In the genomic region with DNA sequence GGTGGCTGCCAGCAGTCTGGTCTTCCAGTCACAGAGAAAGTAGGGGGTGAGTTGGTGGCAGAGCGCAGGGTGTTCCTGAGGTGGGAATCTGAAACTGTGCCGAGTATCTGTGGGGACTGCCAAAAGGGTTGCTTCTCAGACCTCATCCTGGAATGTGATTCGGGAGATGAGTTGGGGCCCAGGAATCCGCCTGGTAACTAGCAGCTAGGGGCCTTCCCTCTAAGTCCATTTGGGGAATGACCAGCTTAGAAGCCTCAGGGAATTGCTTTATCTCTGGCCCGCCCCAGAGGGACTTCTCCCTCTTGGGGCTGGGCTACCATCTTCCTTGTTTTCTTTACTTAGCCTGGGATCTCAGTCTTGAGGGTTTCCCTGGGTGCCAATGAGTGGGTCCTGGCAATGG, we compare ENCODE assay signal across 11 cellular contexts. TPM values are rescaled to one million over a fixed set of nuclear protein-coding genes. Genes with fewer than 3 reads are reported as not detected.
DNase-seq lines count a peak whose midpoint lies in the region; ATAC-seq and TF ChIP-seq lines count a peak whose summit lies in the region.
"Had no signal": no experiment of that assay in that cellular context is flagged by ENCODE, and none has a peak within 500 bp of the region (broad histone marks: within the 10 kb centered on the region; RNA-seq: fewer than 3 reads in every experiment).

No MANE protein-coding gene starts in this region.

- H3K9me3 ChIP-seq in IMR-90 (ENCODE audit: control insufficient read depth, insufficient read depth, low read length) (no peaks in the 10 kb centered on the region), mesenchymal stem cell (ENCODE audit: control insufficient read depth, low read length) (no peaks in the 10 kb centered on the region), aorta (ENCODE audit: control insufficient read depth, low read length) (no peaks in the 10 kb centered on the region), PC-3 (ENCODE audit: low read length) (no peaks in the 10 kb centered on the region)

- H2BK120ac ChIP-seq in IMR-90 (ENCODE audit: low read depth, low read length) (peak overlapping the region; percentile 100), mesenchymal stem cell (ENCODE audit: low read depth, low read length) (peak overlapping the region; percentile 69)

- H2AFZ ChIP-seq in IMR-90 (replicated peaks; ENCODE audit: low read length, poor library complexity) = peak overlapping the region; percentile 39
- H2AFZ ChIP-seq in mesenchymal stem cell (ENCODE audit: low read depth, low read length) = no peak overlapping the region
- no peak overlapping the region for H2AFZ ChIP-seq in PC-3 (ENCODE audit: low read length)

- CTCF ChIA-PET in IMR-90 (lab: Yijun Ruan, JAX) = interaction anchor here (1.0 to 2.6 kb wide), 2 partner anchors 19 to 20 kb away, joined by 3 to 7 read pairs; no protein-coding TSS in a partner anchor
- CTCF ChIA-PET in PC-3 (lab: Charles Lee) = no interaction called here

- no peaks in the 10 kb centered on the region for H3K9me2 ChIP-seq in PC-3 (replicated peaks; ENCODE audit: low read length)

- peak overlapping the region; percentile 88 for H3K18ac ChIP-seq in IMR-90 (ENCODE audit: low read depth, low read length)
- peak overlapping the region in 1 of 2 experiments; percentile 52 for H3K18ac ChIP-seq in mesenchymal stem cell (ENCODE audit: low read depth in 1 of 2, low read length in 2 of 2)

- H3K9ac ChIP-seq in IMR-90 (ENCODE audit: low read depth, low read length) (no peak overlapping the region), mesenchymal stem cell (ENCODE audit: low read length) (no peak overlapping the region), PC-3 (ENCODE audit: low read length) (no peak overlapping the region)

- H3K23ac ChIP-seq in IMR-90 (ENCODE audit: low read depth, low read length) (peak overlapping the region; percentile 36; the same call in 1 of the 2 replicates), mesenchymal stem cell (ENCODE audit: low read length in 2 of 2) (no peak overlapping the region)

- BruUV-seq in IMR-90 (replicated peaks; lab: Mats Ljungman, UMichigan) (no TSS peak), PC-3 (replicated peaks; lab: Mats Ljungman, UMichigan) (no TSS peak)

- WGBS in IMR-90 (ENCODE audit: extremely low coverage in 2 of 2, insufficient read length in 1 of 2), 2 experiments = 100% methylated on average over 1 of the region's 5 CpGs; no CpG with 5 or more reads in 1 of the 2 experiments
- 84% methylated on average over 5 of the region's 5 CpGs for WGBS in mesenchymal stem cell
- 42 to 56% methylated on average over 5 of the region's 5 CpGs for WGBS in aorta, 2 donors

- DNase-seq in IMR-90 (peak; percentile 82), mesenchymal stem cell (peak; percentile 32), aorta (no peak), PC-3 (no peak), germinal center (ENCODE audit: low spot score) (no peak), retina (no peak)
- DNase-seq: amygdala, NCI-H774 had no signal

- peak overlapping the region; percentile 84; a peak in 2 of 4 replicates for H4K8ac ChIP-seq in IMR-90 (ENCODE audit: low read depth in 2 of 2, low read length in 2 of 2)
- no peak overlapping the region for H4K8ac ChIP-seq in mesenchymal stem cell (ENCODE audit: low read length)

- H3K27ac ChIP-seq in IMR-90 (ENCODE audit: insufficient read depth, low read length) = peak overlapping the region; percentile 68
- H3K27ac ChIP-seq in cingulate gyrus (ENCODE audit: low read depth, low read length) = peak overlapping the region; percentile 33
- H3K27ac ChIP-seq in mesenchymal stem cell (ENCODE audit: low read length, poor library complexity, severe bottlenecking) = peak overlapping the region; percentile 50
- peak overlapping the region; percentile 65 to 73 for H3K27ac ChIP-seq in aorta (ENCODE audit: low read depth in 1 of 2, low read length in 2 of 2)
- no peak overlapping the region for H3K27ac ChIP-seq in PC-3 (ENCODE audit: low read length)

- H3K4me2 ChIP-seq in IMR-90 (ENCODE audit: low read depth, low read length) (no peak overlapping the region), mesenchymal stem cell (ENCODE audit: low read length, poor library complexity, severe bottlenecking) (no peak overlapping the region), PC-3 (ENCODE audit: low read length) (no peak overlapping the region)

- H3K14ac ChIP-seq in IMR-90 (replicated peaks; ENCODE audit: low read depth, low read length) (peak overlapping the region; percentile 78), mesenchymal stem cell (ENCODE audit: low read length in 2 of 2) (no peak overlapping the region)

- in situ Hi-C loops in IMR-90 (cut with MboI; ENCODE audit: low sequenced_read_pairs) = loop anchor here (10.0 kb wide), 1 partner anchor 520 kb away; no protein-coding TSS in a partner anchor

- H2BK15ac ChIP-seq in IMR-90 (ENCODE audit: low read depth, low read length) (peak overlapping the region; percentile 95; the same call in 2 of the 3 replicates), mesenchymal stem cell (ENCODE audit: low read depth, poor library complexity, severe bottlenecking) (no peak overlapping the region)

- no peaks in the 10 kb centered on the region for H3K79me2 ChIP-seq in PC-3 (ENCODE audit: low read length)

- H3F3A ChIP-seq in PC-3 (ENCODE audit: low read length, unreplicated experiment) = no peaks in the 10 kb centered on the region

- peak overlapping the region; percentile 96 for H2BK5ac ChIP-seq in IMR-90 (ENCODE audit: low read depth, low read length, poor library complexity, severe bottlenecking)
- peak overlapping the region; percentile 39 for H2BK5ac ChIP-seq in mesenchymal stem cell (ENCODE audit: low read depth, low read length, poor library complexity, severe bottlenecking)

- H3K27me3 ChIP-seq in IMR-90 (ENCODE audit: control insufficient read depth, insufficient read depth, low read length) (no peaks in the 10 kb centered on the region), mesenchymal stem cell (ENCODE audit: control insufficient read depth in 1 of 2, insufficient read depth in 1 of 2, low read length in 2 of 2) (no peaks in the 10 kb centered on the region), aorta (ENCODE audit: control insufficient read depth in 1 of 2, insufficient read depth in 2 of 2, low read length in 1 of 2) (no peaks in the 10 kb centered on the region), PC-3 (ENCODE audit: low read length) (no peaks in the 10 kb centered on the region)

- H3K36me3 ChIP-seq in IMR-90 (ENCODE audit: control insufficient read depth, insufficient read depth, low read length) (no peaks in the 10 kb centered on the region), mesenchymal stem cell (ENCODE audit: control insufficient read depth in 1 of 2, insufficient read depth in 2 of 2, low read depth in 1 of 2, low read length in 2 of 2) (peaks cover 0 to 5% of the 10 kb centered on the region in 2 experiments), aorta (ENCODE audit: control insufficient read depth in 1 of 2, insufficient read depth in 2 of 2, low read length in 1 of 2) (no peaks in the 10 kb centered on the region), PC-3 (ENCODE audit: low read depth, low read length) (no peaks in the 10 kb centered on the region)

- H3K4me3 ChIP-seq in IMR-90 (ENCODE audit: insufficient read depth, low read depth, low read length) = no peak overlapping the region
- no peak overlapping the region for H3K4me3 ChIP-seq in mesenchymal stem cell (ENCODE audit: insufficient read depth in 1 of 2, low read depth in 1 of 2, low read length in 2 of 2)
- H3K4me3 ChIP-seq in aorta (ENCODE audit: low read length in 2 of 2) = no peak overlapping the region
- H3K4me3 ChIP-seq in PC-3 (ENCODE audit: low read length) = no peak overlapping the region
- H3K4me3 ChIP-seq: GM12878 had no signal

- H2BK20ac ChIP-seq in IMR-90 (ENCODE audit: low read depth, low read length) = peak overlapping the region; percentile 95

- H3K4me1 ChIP-seq in IMR-90 (ENCODE audit: control insufficient read depth, insufficient read depth, low read length) = peaks cover 57% of the 10 kb centered on the region
- peaks cover 51% of the 10 kb centered on the region for H3K4me1 ChIP-seq in mesenchymal stem cell (ENCODE audit: control insufficient read depth, insufficient read depth, low read depth, low read length)
- peaks cover 2 to 5% of the 10 kb centered on the region in 2 donors for H3K4me1 ChIP-seq in aorta (ENCODE audit: control insufficient read depth in 1 of 2, insufficient read depth in 2 of 2, low read length in 2 of 2)
- no peaks in the 10 kb centered on the region for H3K4me1 ChIP-seq in PC-3 (ENCODE audit: insufficient read depth, low read length)

- peak overlapping the region; percentile 25; the same call in 1 of the 2 replicates for H3K56ac ChIP-seq in IMR-90 (ENCODE audit: extremely low read depth, insufficient read depth, low read length)

- peak overlapping the region in 1 of 2 experiments; percentile 64 for H2BK12ac ChIP-seq in mesenchymal stem cell (ENCODE audit: low read length in 2 of 2)

- H3K4ac ChIP-seq in IMR-90 (ENCODE audit: low read depth, low read length) = peak overlapping the region; percentile 100
- peak overlapping the region in 1 of 2 experiments; percentile 13 for H3K4ac ChIP-seq in mesenchymal stem cell (ENCODE audit: low read depth in 1 of 2, low read length in 2 of 2)

- H4K5ac ChIP-seq in IMR-90 (ENCODE audit: low read depth, low read length) = peak overlapping the region; percentile 83

- H4K91ac ChIP-seq in IMR-90 (ENCODE audit: insufficient read depth, low read depth, low read length) (peak overlapping the region; percentile 98), mesenchymal stem cell (ENCODE audit: low read length) (no peak overlapping the region)

- no peaks in the 10 kb centered on the region for H4K20me1 ChIP-seq in IMR-90 (ENCODE audit: insufficient read depth, low read length)
- no peaks in the 10 kb centered on the region for H4K20me1 ChIP-seq in PC-3 (ENCODE audit: low read length)

- peak overlapping the region; percentile 86 for H2AK9ac ChIP-seq in IMR-90 (replicated peaks; ENCODE audit: low read depth, low read length, poor library complexity)

- intact Hi-C loops in IMR-90 (cut with micrococcal nuclease) (loop anchor here (5.0 kb wide), 1 partner anchor 78 kb away; no protein-coding TSS in a partner anchor), aorta (cut with DNase I) (loop anchor here (5.0 to 10.0 kb wide), 3 partner anchors 92 to 540 kb away; partner anchors contain the start of genes DAAM2 (in 2 of the 2) and KIF6 (in 1 of the 2)), PC-3 (cut with micrococcal nuclease) (no loop called here)

- no peak for TF ChIP-seq RAD21 in IMR-90 (IDR thresholded peaks at IDR 0.05; ENCODE audit: low read length)

- H2AK5ac ChIP-seq in IMR-90 (ENCODE audit: low read depth, low read length) (peak overlapping the region; percentile 95), mesenchymal stem cell (ENCODE audit: low read length, severe bottlenecking) (peak overlapping the region; percentile 98)

- POLR2A ChIA-PET in IMR-90 (lab: Charles Lee; ENCODE audit: unreplicated experiment) (no interaction called here), PC-3 (lab: Charles Lee; ENCODE audit: unreplicated experiment) (no interaction called here)

- ATAC-seq in IMR-90 (ENCODE audit: low read depth) = peak; percentile 1; the same call in 1 of the 2 replicates
- no peak for ATAC-seq in aorta (ENCODE audit: low FRiP score)
- no peak for ATAC-seq in PC-3
- ATAC-seq: GM12878, HepG2 had no signal

- H3K79me1 ChIP-seq in IMR-90 (ENCODE audit: low read depth in 1 of 2, low read length in 2 of 2) (peaks cover 0 to 18% of the 10 kb centered on the region in 2 experiments; a peak in 2 of 4 replicates), mesenchymal stem cell (replicated peaks; ENCODE audit: low read length, poor library complexity, severe bottlenecking) (peaks cover 4% of the 10 kb centered on the region)

- H3K9me1 ChIP-seq in IMR-90 (ENCODE audit: insufficient read depth, low read length) = peaks cover 43% of the 10 kb centered on the region

- TF ChIP-seq CTCF in IMR-90 (conservative IDR thresholded peaks at IDR 0.05; ENCODE audit: low read depth, low read length) (no peak), PC-3 (conservative IDR thresholded peaks at IDR 0.05; ENCODE audit: low read depth, low read length) (no peak)

- no peak for TF ChIP-seq POLR2A in IMR-90 (IDR thresholded peaks at IDR 0.05; ENCODE audit: low read depth, low read length)

- dilution Hi-C loops in IMR-90 (cut with HindIII; ENCODE audit: low sequenced_read_pairs, unreplicated experiment) = no loop called here

RNA-seq across cellular contexts. Expression of gene MOCS1, which starts 49.6 kb away (rescaled TPM):
- total RNA-seq in IMR-90 (2012; rRNA removed) (8.1 and 9.5 TPM in 2 replicates), aorta (10 to 100 TPM; 32.0 to 39.0 TPM), PC-3 (2014; rRNA removed) (6.0 and 8.6 TPM in 2 replicates)
- polyA plus RNA-seq in IMR-90 (2012; rRNA removed) (4.8 and 5.5 TPM in 2 replicates), aorta (10 to 100 TPM; 14.0 to 23.0 TPM)
- 3.4 and 5.4 TPM in 2 replicates for polyA plus RNA-seq in IMR-90 (2012; cell fraction: cytosol; rRNA removed)
- polyA plus RNA-seq in IMR-90 (2012; cell fraction: nucleus; rRNA removed; ENCODE audit: low replicate concordance) = 5.7 and 6.6 TPM in 2 replicates
- 10.7 TPM for polyA plus RNA-seq in mesenchymal stem cell (2013, experiment 1 of 2)
- 10.4 TPM for polyA plus RNA-seq in mesenchymal stem cell (2013, experiment 2 of 2)

Comparison
In these comparisons a context has a peak if more than half of its experiments do, and no peak if none do; other contexts are left out.
1. DNase-seq: peak in IMR-90 (single experiment) and mesenchymal stem cell (single experiment); none in aorta (0 of 2), PC-3 (single experiment), germinal center (single experiment) and retina (single experiment).